35 cellular contexts compared by ENCODE assay signal in genomic region chr19:51006406-51006805, GRCh38. TPM values are rescaled to one million over a fixed set of nuclear protein-coding genes. Genes with fewer than 3 reads are reported as not detected.
"Had no signal": no experiment of that assay in that cellular context is flagged by ENCODE, and none has a peak within 500 bp of the region (broad histone marks: within the 10 kb centered on the region; RNA-seq: fewer than 3 reads in every experiment).

No MANE protein-coding gene starts in this region.

- H3K27ac Mint-ChIP-seq: activated CD4-positive, alpha-beta T cell treated with anti-CD3 and anti-CD28 coated beads, Interleukin-2, amount 10 ng/mL, durations not matched to agents 24 days and 14 days; activated CD8-positive, alpha-beta memory T cell treated with anti-CD3 and anti-CD28 coated beads, Interleukin-2, amount 10 ng/mL, durations not matched to agents 7 days and 5 days; activated naive CD4-positive, alpha-beta T cell treated with anti-CD3 and anti-CD28 coated beads, Interleukin-2, amount 50 U/mL, for 24 hours; activated T-cell treated with anti-CD3 and anti-CD28 coated beads, Interleukin-2, amount 50 U/mL, for 24 hours; activated T-helper 1 cell treated with anti-CD3 and anti-CD28 coated beads, Interleukin-12 subunit alpha, Interleukin-12 subunit beta, Interleukin-2, Interleukin-4 antibody, amounts not matched to agents 30 ng/mL and 10 ng/mL and 1 ng/mL, durations not matched to agents 14 hours and 24 hours and 36 hours; brain; T-helper 17 cell; WTC11 had no signal

- H3K36me3 Mint-ChIP-seq: activated CD8-positive, alpha-beta memory T cell treated with anti-CD3 and anti-CD28 coated beads, Interleukin-2, amount 10 ng/mL, durations not matched to agents 7 days and 5 days; activated naive CD4-positive, alpha-beta T cell treated with anti-CD3 and anti-CD28 coated beads, Interleukin-2, amount 50 U/mL, for 24 hours; brain; WTC11 had no signal

- H3K36me3 ChIP-seq: ascending aorta, Peyer's patch, SJSA1 had no signal

- H3K9me3 Mint-ChIP-seq: activated CD4-positive, alpha-beta T cell treated with anti-CD3 and anti-CD28 coated beads, Interleukin-2, amount 10 ng/mL, durations not matched to agents 24 days and 14 days; activated naive CD4-positive, alpha-beta T cell treated with anti-CD3 and anti-CD28 coated beads, Interleukin-2, amount 50 U/mL, for 24 hours; activated T-cell treated with anti-CD3 and anti-CD28 coated beads, Interleukin-2, amount 50 U/mL, for 24 hours; activated T-helper 1 cell treated with anti-CD3 and anti-CD28 coated beads, Interleukin-12 subunit alpha, Interleukin-12 subunit beta, Interleukin-2, Interleukin-4 antibody, amounts not matched to agents 30 ng/mL and 10 ng/mL and 1 ng/mL, durations not matched to agents 14 hours and 24 hours and 36 hours; WTC11 had no signal

- H3K4me1 Mint-ChIP-seq: activated CD4-positive, alpha-beta T cell treated with anti-CD3 and anti-CD28 coated beads, Interleukin-2, amount 10 ng/mL, durations not matched to agents 24 days and 14 days; activated CD8-positive, alpha-beta memory T cell treated with anti-CD3 and anti-CD28 coated beads, Interleukin-2, amount 10 ng/mL, durations not matched to agents 7 days and 5 days; activated naive CD4-positive, alpha-beta T cell treated with anti-CD3 and anti-CD28 coated beads, Interleukin-2, amount 50 U/mL, for 24 hours had no signal

- DNase-seq: activated CD4-positive, alpha-beta T cell treated with anti-CD3 and anti-CD28 coated beads for 1 hour; activated CD4-positive, alpha-beta T cell treated with anti-CD3 and anti-CD28 coated beads, Interleukin-2, amount 10 ng/mL, durations not matched to agents 24 days and 14 days; activated CD4-positive, alpha-beta T cell treated with anti-CD3 and anti-CD28 coated beads, Interleukin-2, amount 50 U/mL, for 48 hours; activated CD8-positive, alpha-beta memory T cell treated with anti-CD3 and anti-CD28 coated beads, Interleukin-2, amount 10 ng/mL, durations not matched to agents 7 days and 5 days; activated effector memory CD4-positive, alpha-beta T cell treated with Interleukin-2 at 50 U/mL for 16 hours; activated naive CD4-positive, alpha-beta T cell; activated T-cell treated with anti-CD3 and anti-CD28 coated beads, Interleukin-2, amount 50 U/mL, for 24 hours; amniotic stem cell; caudate nucleus; KG1; MV-4-11; NCI-H1092 treated with DMSO at 0.1 percent for 48 hours; NCI-H1417 treated with DMSO at 0.1 percent for 48 hours; NCI-H1694; NCI-H2029; NCI-H2107; NCI-H2171 treated with DMSO at 0.1 percent for 48 hours; NCI-H226; NCI-H510A; NCI-H69; NK-92 treated with Interleukin-12 subunit alpha and Interleukin-12 subunit beta, amount 100 ng/mL, for 24 hours; Peyer's patch; Right ventricle myocardium superior; T-helper 17 cell; T-helper 9 cell had no signal

- ATAC-seq: activated CD8-positive, alpha-beta memory T cell treated with anti-CD3 and anti-CD28 coated beads, Interleukin-2, amount 10 ng/mL, durations not matched to agents 7 days and 5 days; T-helper 17 cell; WTC11 had no signal

- H3K27me3 ChIP-seq: ascending aorta, Peyer's patch had no signal

- H3K4me3 Mint-ChIP-seq: activated CD4-positive, alpha-beta T cell treated with anti-CD3 and anti-CD28 coated beads, Interleukin-2, amount 10 ng/mL, durations not matched to agents 24 days and 14 days; activated CD8-positive, alpha-beta memory T cell treated with anti-CD3 and anti-CD28 coated beads, Interleukin-2, amount 10 ng/mL, durations not matched to agents 7 days and 5 days; activated naive CD4-positive, alpha-beta T cell treated with anti-CD3 and anti-CD28 coated beads, Interleukin-2, amount 50 U/mL, for 24 hours; activated T-cell treated with anti-CD3 and anti-CD28 coated beads, Interleukin-2, amount 50 U/mL, for 24 hours; activated T-helper 1 cell treated with anti-CD3 and anti-CD28 coated beads, Interleukin-12 subunit alpha, Interleukin-12 subunit beta, Interleukin-2, Interleukin-4 antibody, amounts not matched to agents 30 ng/mL and 10 ng/mL and 1 ng/mL, durations not matched to agents 14 hours and 24 hours and 36 hours; brain; T-helper 17 cell; WTC11 had no signal

- H3K4me3 ChIP-seq: ascending aorta, Peyer's patch, SJSA1 had no signal

- H3K9me3 ChIP-seq: ascending aorta, Peyer's patch, SJSA1 had no signal

- H3K4me1 ChIP-seq: ascending aorta, Peyer's patch, SJSA1 had no signal

- H3K27ac ChIP-seq: ascending aorta, Peyer's patch, RWPE1, SJSA1 had no signal

RNA-seq across cellular contexts. Expression of gene KLK8, which starts 5.0 kb away (rescaled TPM):
- total RNA-seq: activated CD4-positive, alpha-beta T cell treated with anti-CD3 and anti-CD28 coated beads, Interleukin-2, amount 10 ng/mL, durations not matched to agents 24 days and 14 days; activated CD8-positive, alpha-beta memory T cell treated with anti-CD3 and anti-CD28 coated beads, Interleukin-2, amount 10 ng/mL, durations not matched to agents 7 days and 5 days; activated T-helper 1 cell treated with anti-CD3 and anti-CD28 coated beads, Interleukin-12 subunit alpha, Interleukin-12 subunit beta, Interleukin-2, Interleukin-4 antibody, amounts not matched to agents 30 ng/mL and 10 ng/mL and 1 ng/mL, durations not matched to agents 14 hours and 24 hours and 36 hours; ascending aorta; chondrocyte; LHCN-M2; M059J; Peyer's patch; Right ventricle myocardium superior; SJSA1; T-helper 17 cell had no signal

RNA-seq across cellular contexts. Expression of gene KLK10, which starts 13.1 kb away (rescaled TPM):
- total RNA-seq: activated CD4-positive, alpha-beta T cell treated with anti-CD3 and anti-CD28 coated beads, Interleukin-2, amount 10 ng/mL, durations not matched to agents 24 days and 14 days; activated CD8-positive, alpha-beta memory T cell treated with anti-CD3 and anti-CD28 coated beads, Interleukin-2, amount 10 ng/mL, durations not matched to agents 7 days and 5 days; activated T-helper 1 cell treated with anti-CD3 and anti-CD28 coated beads, Interleukin-12 subunit alpha, Interleukin-12 subunit beta, Interleukin-2, Interleukin-4 antibody, amounts not matched to agents 30 ng/mL and 10 ng/mL and 1 ng/mL, durations not matched to agents 14 hours and 24 hours and 36 hours; chondrocyte; LHCN-M2; M059J; Right ventricle myocardium superior; SJSA1; T-helper 17 cell had no signal

RNA-seq across cellular contexts. Expression of gene KLK11, which starts 20.0 kb away (rescaled TPM):
- total RNA-seq: activated CD4-positive, alpha-beta T cell treated with anti-CD3 and anti-CD28 coated beads, Interleukin-2, amount 10 ng/mL, durations not matched to agents 24 days and 14 days; activated CD8-positive, alpha-beta memory T cell treated with anti-CD3 and anti-CD28 coated beads, Interleukin-2, amount 10 ng/mL, durations not matched to agents 7 days and 5 days; activated T-helper 1 cell treated with anti-CD3 and anti-CD28 coated beads, Interleukin-12 subunit alpha, Interleukin-12 subunit beta, Interleukin-2, Interleukin-4 antibody, amounts not matched to agents 30 ng/mL and 10 ng/mL and 1 ng/mL, durations not matched to agents 14 hours and 24 hours and 36 hours; ascending aorta; chondrocyte; LHCN-M2; M059J; Right ventricle myocardium superior; SJSA1; T-helper 17 cell had no signal

RNA-seq across cellular contexts. Expression of gene KLK7, which starts 22.7 kb away (rescaled TPM):
- total RNA-seq: activated CD4-positive, alpha-beta T cell treated with anti-CD3 and anti-CD28 coated beads, Interleukin-2, amount 10 ng/mL, durations not matched to agents 24 days and 14 days; activated CD8-positive, alpha-beta memory T cell treated with anti-CD3 and anti-CD28 coated beads, Interleukin-2, amount 10 ng/mL, durations not matched to agents 7 days and 5 days; activated T-helper 1 cell treated with anti-CD3 and anti-CD28 coated beads, Interleukin-12 subunit alpha, Interleukin-12 subunit beta, Interleukin-2, Interleukin-4 antibody, amounts not matched to agents 30 ng/mL and 10 ng/mL and 1 ng/mL, durations not matched to agents 14 hours and 24 hours and 36 hours; ascending aorta; chondrocyte; LHCN-M2; M059J; Right ventricle myocardium superior; SJSA1; T-helper 17 cell had no signal

RNA-seq across cellular contexts. Expression of gene KLK12, which starts 28.4 kb away (rescaled TPM):
- total RNA-seq: activated CD4-positive, alpha-beta T cell treated with anti-CD3 and anti-CD28 coated beads, Interleukin-2, amount 10 ng/mL, durations not matched to agents 24 days and 14 days; activated CD8-positive, alpha-beta memory T cell treated with anti-CD3 and anti-CD28 coated beads, Interleukin-2, amount 10 ng/mL, durations not matched to agents 7 days and 5 days; activated T-helper 1 cell treated with anti-CD3 and anti-CD28 coated beads, Interleukin-12 subunit alpha, Interleukin-12 subunit beta, Interleukin-2, Interleukin-4 antibody, amounts not matched to agents 30 ng/mL and 10 ng/mL and 1 ng/mL, durations not matched to agents 14 hours and 24 hours and 36 hours; ascending aorta; chondrocyte; LHCN-M2; M059J; Right ventricle myocardium superior; SJSA1; T-helper 17 cell; WTC11 had no signal
